In the genomic region with DNA sequence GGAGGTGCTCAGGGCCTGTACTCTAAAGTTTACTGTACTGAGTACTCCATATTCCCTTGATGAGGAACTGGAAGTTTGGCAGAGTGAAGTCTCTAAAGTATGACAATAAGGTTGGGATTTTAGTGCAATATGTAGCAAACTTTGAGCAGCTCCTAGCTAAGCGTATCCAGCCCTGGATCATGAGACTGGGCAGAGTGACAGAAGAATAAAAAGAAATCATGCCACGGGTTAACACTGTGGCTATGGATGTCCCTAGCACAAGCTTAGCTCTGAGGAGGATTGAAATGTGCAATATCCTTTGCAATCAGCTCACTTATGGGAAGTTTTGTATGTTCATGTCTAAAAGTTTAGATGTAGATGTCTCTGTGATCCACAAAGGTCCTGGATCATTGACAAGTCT, we compare ENCODE assay signal across 26 cellular contexts.
"Had no signal": no experiment of that assay in that cellular context is flagged by ENCODE, and none has a peak within 500 bp of the region (broad histone marks: within the 10 kb centered on the region; RNA-seq: fewer than 3 reads in every experiment).

No MANE protein-coding gene starts in this region.

- H3K9me3 Mint-ChIP-seq: dendritic cell treated with granulocyte-macrophage colony-stimulating factor and Interleukin-4, amounts not matched to agents 40 ng/mL and 50 ng/mL, for 4 days; endodermal cell; natural killer cell treated with Interleukin-12 subunit alpha and Interleukin-12 subunit beta and Interleukin-15 and Interleukin-18, amount 100 ng/mL, for 72 hours; neural progenitor cell; stimulated activated naive B cell treated with anti-CD40 and anti-IgM and Interleukin-4, amounts not matched to agents 10 μg/mL and 1 μg/mL and 100 μg/mL, for 72 hours; stimulated activated naive CD8-positive, alpha-beta T cell treated with anti-CD3 and anti-CD28 coated beads, Interleukin-15, Interleukin-2, amounts not matched to agents 100 ng/mL and 50 ng/mL, for 24 hours had no signal

- DNase-seq: colonic mucosa; effector CD8-positive, alpha-beta T cell; endodermal cell; foreskin keratinocyte; heart left ventricle; kidney glomerular epithelial cell; mesenchymal stem cell; mucosa of descending colon; naive B cell; sigmoid colon; stimulated activated CD4-positive, alpha-beta T cell treated with anti-CD3 and anti-CD28 coated beads, Interleukin-4, amount 100 ng/mL, for 4 hours; stimulated activated naive B cell treated with anti-CD40 and anti-IgM and Interleukin-4, amounts not matched to agents 10 μg/mL and 1 μg/mL and 100 μg/mL, for 72 hours; trophoblast cell had no signal

- FAIRE-seq: islet of Langerhans had no signal

- H3K4me3 ChIP-seq: colonic mucosa, gastroesophageal sphincter, heart left ventricle, hepatocyte, mucosa of descending colon, neural progenitor cell, sigmoid colon, vagina had no signal

- H3K27me3 Mint-ChIP-seq: progenitor cell of endocrine pancreas had no signal

- H3K9me3 ChIP-seq: colonic mucosa, gastroesophageal sphincter, mucosa of descending colon, sigmoid colon, vagina had no signal

- H3K27me3 ChIP-seq: colonic mucosa, foreskin keratinocyte, hepatocyte, neural progenitor cell, sigmoid colon, vagina had no signal

- H3K4me3 Mint-ChIP-seq: dendritic cell treated with granulocyte-macrophage colony-stimulating factor and Interleukin-4, amounts not matched to agents 40 ng/mL and 50 ng/mL, for 4 days; endodermal cell; mesothelial cell of epicardium; naive B cell; natural killer cell treated with Interleukin-12 subunit alpha and Interleukin-12 subunit beta and Interleukin-15 and Interleukin-18, amount 100 ng/mL, for 72 hours; neural progenitor cell; stimulated activated naive B cell treated with anti-CD40 and anti-IgM and Interleukin-4, amounts not matched to agents 10 μg/mL and 1 μg/mL and 100 μg/mL, for 72 hours; stimulated activated naive CD8-positive, alpha-beta T cell treated with anti-CD3 and anti-CD28 coated beads, Interleukin-15, Interleukin-2, amounts not matched to agents 100 ng/mL and 50 ng/mL, for 24 hours had no signal

- H3K36me3 Mint-ChIP-seq: mesothelial cell of epicardium; naive B cell; natural killer cell treated with Interleukin-12 subunit alpha and Interleukin-12 subunit beta and Interleukin-15 and Interleukin-18, amount 100 ng/mL, for 72 hours; stimulated activated naive B cell treated with anti-CD40 and anti-IgM and Interleukin-4, amounts not matched to agents 10 μg/mL and 1 μg/mL and 100 μg/mL, for 72 hours had no signal

- H3K4me1 Mint-ChIP-seq: mesothelial cell of epicardium; naive B cell; stimulated activated naive B cell treated with anti-CD40 and anti-IgM and Interleukin-4, amounts not matched to agents 10 μg/mL and 1 μg/mL and 100 μg/mL, for 72 hours had no signal

- H3K4me1 ChIP-seq: colonic mucosa, parathyroid adenoma, sigmoid colon, vagina had no signal

- H3K27ac Mint-ChIP-seq: dendritic cell treated with granulocyte-macrophage colony-stimulating factor and Interleukin-4, amounts not matched to agents 40 ng/mL and 50 ng/mL, for 4 days; endodermal cell; mesothelial cell of epicardium; natural killer cell treated with Interleukin-12 subunit alpha and Interleukin-12 subunit beta and Interleukin-15 and Interleukin-18, amount 100 ng/mL, for 72 hours; neural progenitor cell; progenitor cell of endocrine pancreas; stimulated activated naive B cell treated with anti-CD40 and anti-IgM and Interleukin-4, amounts not matched to agents 10 μg/mL and 1 μg/mL and 100 μg/mL, for 72 hours; stimulated activated naive CD8-positive, alpha-beta T cell treated with anti-CD3 and anti-CD28 coated beads, Interleukin-15, Interleukin-2, amounts not matched to agents 100 ng/mL and 50 ng/mL, for 24 hours had no signal

- H3K27ac ChIP-seq: colonic mucosa, epithelial cell of prostate, gastroesophageal sphincter, hepatocyte, neural progenitor cell, parathyroid adenoma, sigmoid colon, vagina had no signal

- ATAC-seq: esophagus mucosa; foreskin keratinocyte; gastroesophageal sphincter; mucosa of descending colon; natural killer cell treated with Interleukin-12 subunit alpha and Interleukin-12 subunit beta and Interleukin-15 and Interleukin-18, amount 100 ng/mL, for 72 hours; stimulated activated naive B cell treated with anti-CD40 and anti-IgM and Interleukin-4, amounts not matched to agents 10 μg/mL and 1 μg/mL and 100 μg/mL, for 72 hours had no signal

- H3K36me3 ChIP-seq: colonic mucosa, gastroesophageal sphincter, heart left ventricle, sigmoid colon, vagina had no signal
